22 cellular contexts compared by ENCODE assay signal in genomic region chr18:64103979-64104378, GRCh38. TPM values are rescaled to one million over a fixed set of nuclear protein-coding genes. Genes with fewer than 3 reads are reported as not detected.
DNase-seq lines count a peak whose midpoint lies in the region; ATAC-seq and TF ChIP-seq lines count a peak whose summit lies in the region.
"Had no signal": no experiment of that assay in that cellular context is flagged by ENCODE, and none has a peak within 500 bp of the region (broad histone marks: within the 10 kb centered on the region; RNA-seq: fewer than 3 reads in every experiment).

No MANE protein-coding gene starts in this region.

- H3K4me2 ChIP-seq in OCI-LY1 (ENCODE audit: low read length) = no peak overlapping the region
- H3K4me2 ChIP-seq: KMS-11 had no signal

- peaks cover 12% of the 10 kb centered on the region for H3K27me3 Mint-ChIP-seq in stimulated activated naive CD8-positive, alpha-beta T cell treated with anti-CD3 and anti-CD28 coated beads, Interleukin-15, amount 100 ng/mL, for 72 hours

- H3K4me1 ChIP-seq in A673 (ENCODE audit: insufficient read depth, low read length, poor library complexity, severe bottlenecking) (peaks cover 6% of the 10 kb centered on the region), OCI-LY1 (ENCODE audit: insufficient read depth, low read length, severe bottlenecking) (no peaks in the 10 kb centered on the region)
- H3K4me1 ChIP-seq: SJSA1 had no signal

- DNase-seq in A673 (ENCODE audit: low spot score) = peak; percentile 22
- peak; percentile 28 for DNase-seq in H4 (ENCODE audit: low spot score)
- DNase-seq in epithelial cell of esophagus (ENCODE audit: low read depth) = no peak
- no peak for DNase-seq in stimulated activated naive CD8-positive, alpha-beta T cell treated with anti-CD3 and anti-CD28 coated beads, Interleukin-15, amount 100 ng/mL, for 72 hours
- DNase-seq in activated gamma-delta T cell (lab: John Stamatoyannopoulos, UW) = no peak
- DNase-seq: activated CD4-positive, alpha-beta T cell treated with anti-CD3 and anti-CD28 coated beads, Interleukin-2, amount 50 U/mL, for 4 hours; activated T-cell treated with anti-CD3 and anti-CD28 coated beads, Interleukin-2, amount 50 U/mL, for 24 hours; EL; foreskin melanocyte; left ventricle myocardium superior; NCI-H1436; NCI-H345; stimulated activated CD4-positive, alpha-beta T cell treated with anti-CD3 and anti-CD28 coated beads, Interleukin-4, amount 100 ng/mL, for 1 hour; substantia nigra had no signal

- H3K9me3 ChIP-seq in A673 (ENCODE audit: low read depth, low read length, poor library complexity, severe bottlenecking) (no peaks in the 10 kb centered on the region), OCI-LY1 (ENCODE audit: low read length) (no peaks in the 10 kb centered on the region)
- H3K9me3 ChIP-seq: SJSA1 had no signal

- H3K4me3 Mint-ChIP-seq in stimulated activated naive CD8-positive, alpha-beta T cell treated with anti-CD3 and anti-CD28 coated beads, Interleukin-15, amount 100 ng/mL, for 72 hours = no peak overlapping the region
- H3K4me3 Mint-ChIP-seq: activated naive CD8-positive, alpha-beta T cell; activated T-cell treated with anti-CD3 and anti-CD28 coated beads, Interleukin-2, amount 50 U/mL, for 24 hours had no signal

- no peaks in the 10 kb centered on the region for H3K4me1 Mint-ChIP-seq in stimulated activated naive CD8-positive, alpha-beta T cell treated with anti-CD3 and anti-CD28 coated beads, Interleukin-15, amount 100 ng/mL, for 72 hours

- H3K9me2 ChIP-seq in OCI-LY1 (ENCODE audit: low read depth, low read length) = no peaks in the 10 kb centered on the region

- H2AFZ ChIP-seq in OCI-LY1 (ENCODE audit: low read length) = no peak overlapping the region

- H3K79me2 ChIP-seq in OCI-LY1 (ENCODE audit: insufficient read depth, low read length) = no peaks in the 10 kb centered on the region

- H3K27me3 ChIP-seq in A673 (replicated peaks; ENCODE audit: insufficient read depth, low read depth, low read length, poor library complexity) (no peaks in the 10 kb centered on the region), OCI-LY1 (ENCODE audit: insufficient read depth, low read length) (no peaks in the 10 kb centered on the region; the same call in 1 of the 2 replicates)
- H3K27me3 ChIP-seq: SJSA1 had no signal

- no peak for ATAC-seq in stimulated activated naive CD8-positive, alpha-beta T cell treated with anti-CD3 and anti-CD28 coated beads, Interleukin-15, amount 100 ng/mL, for 72 hours
- ATAC-seq in activated CD4-positive, CD25-positive, alpha-beta regulatory T cell treated with anti-CD3 and anti-CD28 coated beads, Interleukin-2, amount 50 U/mL, for 24 hours = no peak
- no peak for ATAC-seq in GM21360 (IDR thresholded peaks at IDR 0.05; ENCODE audit: unreplicated experiment)
- ATAC-seq: left ventricle myocardium superior had no signal

- peaks cover 0 to 7% of the 10 kb centered on the region in 2 donors for H3K9me3 Mint-ChIP-seq in stimulated activated naive CD8-positive, alpha-beta T cell treated with anti-CD3 and anti-CD28 coated beads, Interleukin-15, amount 100 ng/mL, for 72 hours
- H3K9me3 Mint-ChIP-seq: activated T-cell treated with anti-CD3 and anti-CD28 coated beads, Interleukin-2, amount 50 U/mL, for 24 hours had no signal

- POLR2A ChIA-PET in A673 (lab: Charles Lee; ENCODE audit: low non-redundant PET) = no interaction called here

- no peaks in the 10 kb centered on the region for H4K20me1 ChIP-seq in OCI-LY1 (ENCODE audit: insufficient read depth, low read length)

- no peak overlapping the region for H3K9ac ChIP-seq in OCI-LY1 (ENCODE audit: low read length)
- H3K9ac ChIP-seq: KMS-11 had no signal

- intact Hi-C loops in A673 (cut with micrococcal nuclease; ENCODE audit: unreplicated experiment) = loop anchor here (2.0 to 10.0 kb wide), 2 partner anchors 227 to 1651 kb away; partner anchors contain the start of gene CDH7

- TF ChIP-seq CTCF in A673 (conservative IDR thresholded peaks at IDR 0.05; ENCODE audit: low read depth, low read length) (peak; percentile 49), OCI-LY1 (IDR thresholded peaks at IDR 0.05; ENCODE audit: low read length) (peak; percentile 3; the same call in 1 of the 2 replicates), epithelial cell of esophagus (IDR thresholded peaks at IDR 0.05; ENCODE audit: insufficient read depth, low read depth, low read length, missing control alignments) (peak; percentile 10)

- H3K27ac ChIP-seq in A673 (ENCODE audit: low read depth, low read length, poor library complexity, severe bottlenecking) = no peak overlapping the region
- H3K27ac ChIP-seq in OCI-LY1 (ENCODE audit: low read depth, low read length, poor library complexity, severe bottlenecking) = no peak overlapping the region
- H3K27ac ChIP-seq: coronary artery, KMS-11, SJSA1 had no signal

- no TSS peak for BruUV-seq in A673 (replicated peaks; lab: Mats Ljungman, UMichigan)

- H3K27ac Mint-ChIP-seq in stimulated activated naive CD8-positive, alpha-beta T cell treated with anti-CD3 and anti-CD28 coated beads, Interleukin-15, amount 100 ng/mL, for 72 hours = no peak overlapping the region
- H3K27ac Mint-ChIP-seq: activated naive CD8-positive, alpha-beta T cell; activated T-cell treated with anti-CD3 and anti-CD28 coated beads, Interleukin-2, amount 50 U/mL, for 24 hours had no signal

- H3K4me3 ChIP-seq in A673 (ENCODE audit: low read depth, low read length, poor library complexity, severe bottlenecking) (no peak overlapping the region), OCI-LY1 (ENCODE audit: low read depth, low read length, poor library complexity, severe bottlenecking) (no peak overlapping the region), epithelial cell of esophagus (ENCODE audit: low read length) (no peak overlapping the region)
- H3K4me3 ChIP-seq: coronary artery, SJSA1 had no signal

- no peaks in the 10 kb centered on the region for H3F3A ChIP-seq in OCI-LY1 (ENCODE audit: insufficient read depth, low read length)

- CTCF ChIA-PET in A673 (lab: Charles Lee) = interaction anchor here (1.0 kb wide), 1 partner anchor 227 kb away, joined by 4 read pairs; no protein-coding TSS in a partner anchor

- no peaks in the 10 kb centered on the region for H3K36me3 ChIP-seq in A673 (ENCODE audit: insufficient read depth, low read length, poor library complexity, severe bottlenecking)
- H3K36me3 ChIP-seq in OCI-LY1 (ENCODE audit: insufficient read depth, low read length) = no peaks in the 10 kb centered on the region
- H3K36me3 ChIP-seq: SJSA1 had no signal

RNA-seq across cellular contexts. Expression of gene LINC00305, which starts 44.9 kb away (rescaled TPM):
- not detected in 2 replicates for total RNA-seq in A673 (2021)
- total RNA-seq in H4 (2014; rRNA removed; shearing (Covaris generic)) = not detected in 2 replicates
- total RNA-seq: left ventricle myocardium superior, osteocyte, SJSA1 had no signal

Comparison
In these comparisons a context has a peak if more than half of its experiments do, and no peak if none do; other contexts are left out.
1. DNase-seq: peak in A673 (single experiment) and H4 (single experiment); none in epithelial cell of esophagus (single experiment), stimulated activated naive CD8-positive, alpha-beta T cell treated with anti-CD3 and anti-CD28 coated beads, Interleukin-15, amount 100 ng/mL, for 72 hours (0 of 2) and activated gamma-delta T cell (single experiment).
2. Peak in every context shown above with its lines, with median percentiles within 50 percentile points of each other: CTCF ChIP-seq.